Comparison of ENCODE assay signal across 12 cellular contexts in genomic region chr5:102958481-102959011, GRCh38.
DNase-seq lines count a peak whose midpoint lies in the region; ATAC-seq, FAIRE-seq and TF ChIP-seq lines count a peak whose summit lies in the region.
"Had no signal": no experiment of that assay in that cellular context is flagged by ENCODE, and none has a peak within 500 bp of the region (broad histone marks: within the 10 kb centered on the region; RNA-seq: fewer than 3 reads in every experiment).

No MANE protein-coding gene starts in this region.

- peaks cover 0 to 26% of the 10 kb centered on the region in 2 experiments; a peak in 3 of 4 replicates for H3K4me1 ChIP-seq in SK-N-SH (ENCODE audit: control insufficient read depth in 1 of 2, insufficient read depth in 2 of 2, low read depth in 1 of 2, low read length in 1 of 2)
- H3K4me1 ChIP-seq in small intestine (ENCODE audit: control insufficient read depth in 2 of 2, insufficient read depth in 1 of 2, low read depth in 1 of 2, low read length in 1 of 2): no peaks in the 10 kb centered on the region

- H4K20me1 ChIP-seq in SK-N-SH (ENCODE audit: insufficient read depth): no peaks in the 10 kb centered on the region

- TF ChIP-seq EP300 in SK-N-SH (IDR thresholded peaks at IDR 0.05; ENCODE audit: borderline replicate concordance in 1 of 2, low read depth in 1 of 2, low read length in 1 of 2): no peak

- peaks cover 4% of the 10 kb centered on the region for H3K4me1 Mint-ChIP-seq in activated T-cell treated with anti-CD3 and anti-CD28 coated beads, Interleukin-2, amount 50 U/mL, for 24 hours (ENCODE audit: low read depth)

- H3K4me3 ChIP-seq in SK-N-SH (ENCODE audit: low read depth in 2 of 2, low read length in 1 of 2) (no peak overlapping the region), small intestine (ENCODE audit: low read depth in 1 of 2, low read length in 2 of 2) (no peak overlapping the region)
- H3K4me3 ChIP-seq: ovary had no signal

- H3K9ac ChIP-seq in SK-N-SH: peak overlapping the region; percentile 72; the same call in 1 of the 2 replicates

- TF ChIP-seq CTCF in SK-N-SH (IDR thresholded peaks at IDR 0.05): no peak

- POLR2A ChIA-PET in SK-N-SH (lab: Yijun Ruan, JAX): no interaction called here

- intact Hi-C loops in left ventricle myocardium superior (cut with micrococcal nuclease): no loop called here

- H3K4me2 ChIP-seq in SK-N-SH: peak overlapping the region; percentile 55; the same call in 1 of the 2 replicates

- no peak overlapping the region for H3K27ac Mint-ChIP-seq in activated T-cell treated with anti-CD3 and anti-CD28 coated beads, Interleukin-2, amount 50 U/mL, for 24 hours

- CTCF ChIA-PET in SK-N-SH (lab: Yijun Ruan, JAX): interaction anchor here (0.7 to 1.0 kb wide), 3 partner anchors 11 to 277 kb away, joined by 3 to 5 read pairs (median 3); no protein-coding TSS in a partner anchor

- DNase-seq in AG08395 (ENCODE audit: low spot score): peak; percentile 20
- peak; percentile 60 for DNase-seq in HCEC 1CT
- DNase-seq in SK-N-SH: no peak
- no peak for DNase-seq in left ventricle myocardium superior
- no peak for DNase-seq in activated gamma-delta T cell treated with Interleukin-2 at 50 U/mL for 16 hours
- no peak for DNase-seq in small intestine
- DNase-seq in activated T-cell treated with anti-CD3 and anti-CD28 coated beads, Interleukin-2, amount 50 U/mL, for 1 hour: no peak
- no peak for DNase-seq in activated T-cell treated with anti-CD3 and anti-CD28 coated beads, Interleukin-2, amount 50 U/mL, for 24 hours
- DNase-seq: effector CD8-positive, alpha-beta T cell; GDM1; ovary; stimulated activated naive CD4-positive, alpha-beta T cell treated with Interleukin-2 at 50 U/mL for 16 hours had no signal

- H3K36me3 ChIP-seq in SK-N-SH (replicated peaks in 1 of 2; ENCODE audit: control insufficient read depth in 1 of 2, insufficient read depth in 2 of 2, low read length in 1 of 2) (peaks cover 45 to 69% of the 10 kb centered on the region in 2 experiments), small intestine (ENCODE audit: control insufficient read depth in 2 of 2, insufficient read depth in 2 of 2, low read length in 2 of 2) (no peaks in the 10 kb centered on the region)
- H3K36me3 ChIP-seq: ovary had no signal

- H3K27me3 Mint-ChIP-seq in activated T-cell treated with anti-CD3 and anti-CD28 coated beads, Interleukin-2, amount 50 U/mL, for 24 hours: no peaks in the 10 kb centered on the region

- peaks cover 58% of the 10 kb centered on the region for H3K36me3 Mint-ChIP-seq in activated T-cell treated with anti-CD3 and anti-CD28 coated beads, Interleukin-2, amount 50 U/mL, for 24 hours (ENCODE audit: low read depth)

- H3K9me3 ChIP-seq in SK-N-SH (no peaks in the 10 kb centered on the region), small intestine (ENCODE audit: control insufficient read depth, low read depth) (no peaks in the 10 kb centered on the region)
- H3K9me3 ChIP-seq: ovary had no signal

- TF ChIP-seq RAD21 in SK-N-SH (IDR thresholded peaks at IDR 0.05; ENCODE audit: low read length): no peak

- H3K27me3 ChIP-seq in SK-N-SH (ENCODE audit: insufficient read depth): no peaks in the 10 kb centered on the region
- H3K27me3 ChIP-seq in small intestine (ENCODE audit: control insufficient read depth in 2 of 2, insufficient read depth in 2 of 2, low read length in 2 of 2): no peaks in the 10 kb centered on the region
- H3K27me3 ChIP-seq: ovary had no signal

- ATAC-seq in left ventricle myocardium superior: peak; percentile 60

- H3K9me2 ChIP-seq in SK-N-SH: no peaks in the 10 kb centered on the region

- WGBS in SK-N-SH (ENCODE audit: low lambda C conversion rate): 86% methylated on average over 1 of the region's 1 CpG
- WGBS in small intestine, 3 donors: 62 to 84% (median 80%) methylated on average over 1 of the region's 1 CpG

- peak overlapping the region; percentile 73 to 99 for H3K27ac ChIP-seq in SK-N-SH (ENCODE audit: low read depth in 2 of 2, low read length in 1 of 2)
- H3K27ac ChIP-seq in small intestine (ENCODE audit: low read depth in 1 of 2, low read length in 1 of 2): no peak overlapping the region
- H3K27ac ChIP-seq: ovary had no signal

- H3F3A ChIP-seq in SK-N-SH (replicated peaks; ENCODE audit: insufficient read depth): peaks cover 30% of the 10 kb centered on the region

- FAIRE-seq in small intestine (lab: Jason Lieb, UNC): no peak

- H3K9me3 Mint-ChIP-seq in activated T-cell treated with anti-CD3 and anti-CD28 coated beads, Interleukin-2, amount 50 U/mL, for 24 hours: no peaks in the 10 kb centered on the region

- no peaks in the 10 kb centered on the region; the same call in none of the 2 replicates for H3K79me2 ChIP-seq in SK-N-SH (ENCODE audit: insufficient read depth)

- H2AFZ ChIP-seq in SK-N-SH (ENCODE audit: low read depth): no peak overlapping the region

- no peak overlapping the region for H3K4me3 Mint-ChIP-seq in activated T-cell treated with anti-CD3 and anti-CD28 coated beads, Interleukin-2, amount 50 U/mL, for 24 hours

TF ChIP-seq in SK-N-SH, 30 proteins besides CTCF, POLR2A, EP300 and RAD21 (continues in another document):
- TF ChIP-seq, protein P1, sequence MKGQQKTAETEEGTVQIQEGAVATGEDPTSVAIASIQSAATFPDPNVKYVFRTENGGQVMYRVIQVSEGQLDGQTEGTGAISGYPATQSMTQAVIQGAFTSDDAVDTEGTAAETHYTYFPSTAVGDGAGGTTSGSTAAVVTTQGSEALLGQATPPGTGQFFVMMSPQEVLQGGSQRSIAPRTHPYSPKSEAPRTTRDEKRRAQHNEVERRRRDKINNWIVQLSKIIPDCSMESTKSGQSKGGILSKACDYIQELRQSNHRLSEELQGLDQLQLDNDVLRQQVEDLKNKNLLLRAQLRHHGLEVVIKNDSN (IDR thresholded peaks at IDR 0.05; ENCODE audit: borderline replicate concordance, low read depth): no peak
- no peak for TF ChIP-seq NFIC (IDR thresholded peaks at IDR 0.05; ENCODE audit: borderline replicate concordance)
- no peak for TF ChIP-seq EZH2phosphoT487 (IDR thresholded peaks at IDR 0.05; ENCODE audit: borderline replicate concordance, low read depth)
- TF ChIP-seq, protein P2, sequence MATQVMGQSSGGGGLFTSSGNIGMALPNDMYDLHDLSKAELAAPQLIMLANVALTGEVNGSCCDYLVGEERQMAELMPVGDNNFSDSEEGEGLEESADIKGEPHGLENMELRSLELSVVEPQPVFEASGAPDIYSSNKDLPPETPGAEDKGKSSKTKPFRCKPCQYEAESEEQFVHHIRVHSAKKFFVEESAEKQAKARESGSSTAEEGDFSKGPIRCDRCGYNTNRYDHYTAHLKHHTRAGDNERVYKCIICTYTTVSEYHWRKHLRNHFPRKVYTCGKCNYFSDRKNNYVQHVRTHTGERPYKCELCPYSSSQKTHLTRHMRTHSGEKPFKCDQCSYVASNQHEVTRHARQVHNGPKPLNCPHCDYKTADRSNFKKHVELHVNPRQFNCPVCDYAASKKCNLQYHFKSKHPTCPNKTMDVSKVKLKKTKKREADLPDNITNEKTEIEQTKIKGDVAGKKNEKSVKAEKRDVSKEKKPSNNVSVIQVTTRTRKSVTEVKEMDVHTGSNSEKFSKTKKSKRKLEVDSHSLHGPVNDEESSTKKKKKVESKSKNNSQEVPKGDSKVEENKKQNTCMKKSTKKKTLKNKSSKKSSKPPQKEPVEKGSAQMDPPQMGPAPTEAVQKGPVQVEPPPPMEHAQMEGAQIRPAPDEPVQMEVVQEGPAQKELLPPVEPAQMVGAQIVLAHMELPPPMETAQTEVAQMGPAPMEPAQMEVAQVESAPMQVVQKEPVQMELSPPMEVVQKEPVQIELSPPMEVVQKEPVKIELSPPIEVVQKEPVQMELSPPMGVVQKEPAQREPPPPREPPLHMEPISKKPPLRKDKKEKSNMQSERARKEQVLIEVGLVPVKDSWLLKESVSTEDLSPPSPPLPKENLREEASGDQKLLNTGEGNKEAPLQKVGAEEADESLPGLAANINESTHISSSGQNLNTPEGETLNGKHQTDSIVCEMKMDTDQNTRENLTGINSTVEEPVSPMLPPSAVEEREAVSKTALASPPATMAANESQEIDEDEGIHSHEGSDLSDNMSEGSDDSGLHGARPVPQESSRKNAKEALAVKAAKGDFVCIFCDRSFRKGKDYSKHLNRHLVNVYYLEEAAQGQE (IDR thresholded peaks at IDR 0.05; ENCODE audit: low read depth, low read length): no peak
- no peak for TF ChIP-seq JUND (IDR thresholded peaks at IDR 0.05)
- TF ChIP-seq FOXJ3 (CRISPR knock-in tag; IDR thresholded peaks at IDR 0.05): no peak
- TF ChIP-seq, protein P3, sequence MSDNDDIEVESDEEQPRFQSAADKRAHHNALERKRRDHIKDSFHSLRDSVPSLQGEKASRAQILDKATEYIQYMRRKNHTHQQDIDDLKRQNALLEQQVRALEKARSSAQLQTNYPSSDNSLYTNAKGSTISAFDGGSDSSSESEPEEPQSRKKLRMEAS (IDR thresholded peaks at IDR 0.05; ENCODE audit: low read depth): no peak
- no peak for TF ChIP-seq GABPA (IDR thresholded peaks at IDR 0.05; ENCODE audit: low read depth)
- no peak for TF ChIP-seq ZBTB33 (IDR thresholded peaks at IDR 0.05; ENCODE audit: borderline replicate concordance, low read depth)
- no peak for TF ChIP-seq YY1 (IDR thresholded peaks at IDR 0.05; ENCODE audit: low read depth)
- TF ChIP-seq FOXM1 (IDR thresholded peaks at IDR 0.05; ENCODE audit: low read depth): no peak
- no peak for TF ChIP-seq TEAD4 (IDR thresholded peaks at IDR 0.05; ENCODE audit: borderline replicate concordance, insufficient read depth)
- no peak for TF ChIP-seq TCF12 (IDR thresholded peaks at IDR 0.05)

Comparison
In these comparisons a context has a peak if more than half of its experiments do, and no peak if none do; other contexts are left out.
1. DNase-seq: peak in AG08395 (single experiment) and HCEC 1CT (single experiment); none in SK-N-SH (single experiment), left ventricle myocardium superior (single experiment), activated gamma-delta T cell treated with Interleukin-2 at 50 U/mL for 16 hours (single experiment), small intestine (single experiment), activated T-cell treated with anti-CD3 and anti-CD28 coated beads, Interleukin-2, amount 50 U/mL, for 1 hour (single experiment) and activated T-cell treated with anti-CD3 and anti-CD28 coated beads, Interleukin-2, amount 50 U/mL, for 24 hours (single experiment).
2. H3K27ac ChIP-seq: peak in SK-N-SH (2 of 2); none in small intestine (0 of 2).